ENCODE assay signal across 17 cellular contexts in genomic region chr11:35796542-35796941, GRCh38.
DNase-seq lines count a peak whose midpoint lies in the region; ATAC-seq, FAIRE-seq and TF ChIP-seq lines count a peak whose summit lies in the region.
"Had no signal": no experiment of that assay in that cellular context is flagged by ENCODE, and none has a peak within 500 bp of the region (broad histone marks: within the 10 kb centered on the region; RNA-seq: fewer than 3 reads in every experiment).

No MANE protein-coding gene starts in this region.

- no peak for TF ChIP-seq RAD21 in SK-N-SH (IDR thresholded peaks at IDR 0.05; ENCODE audit: low read length)

- H3K4me1 ChIP-seq in SK-N-SH (ENCODE audit: control insufficient read depth in 1 of 2, insufficient read depth in 2 of 2, low read depth in 1 of 2, low read length in 1 of 2), result peaks cover 6 to 45% of the 10 kb centered on the region in 2 experiments
- H3K4me1 ChIP-seq in skeletal muscle satellite cell (ENCODE audit: control insufficient read depth, insufficient read depth, low read length), result peaks cover 44% of the 10 kb centered on the region
- H3K4me1 ChIP-seq: colonic mucosa, testis had no signal

- H3K27me3 ChIP-seq in SK-N-SH (ENCODE audit: insufficient read depth) (no peaks in the 10 kb centered on the region), skeletal muscle satellite cell (ENCODE audit: control insufficient read depth, insufficient read depth, low read length) (no peaks in the 10 kb centered on the region)
- H3K27me3 ChIP-seq: colonic mucosa, testis had no signal

- peak in 1 of 2 experiments; percentile 84; a peak in 2 of 4 replicates for TF ChIP-seq EP300 in SK-N-SH (IDR thresholded peaks at IDR 0.05; ENCODE audit: borderline replicate concordance in 1 of 2, low read depth in 1 of 2, low read length in 1 of 2)

- peaks cover 31% of the 10 kb centered on the region for H3K79me2 ChIP-seq in SK-N-SH (ENCODE audit: insufficient read depth)

- H2AFZ ChIP-seq in SK-N-SH (ENCODE audit: low read depth), result no peak overlapping the region
- H2AFZ ChIP-seq: parathyroid adenoma had no signal

- H3K4me2 ChIP-seq in SK-N-SH, result peak overlapping the region; percentile 42
- H3K4me2 ChIP-seq in skeletal muscle satellite cell (ENCODE audit: low read length), result peak overlapping the region; percentile 67

- CTCF ChIA-PET in SK-N-SH (lab: Yijun Ruan, JAX), result interaction anchor here (1.3 to 5.6 kb wide), 2 partner anchors 17 to 26 kb away, joined by 3 to 41 read pairs; no protein-coding TSS in a partner anchor

- H3K36me3 ChIP-seq in SK-N-SH (replicated peaks in 1 of 2; ENCODE audit: control insufficient read depth in 1 of 2, insufficient read depth in 2 of 2, low read length in 1 of 2), result peaks cover 0 to under 1% of the 10 kb centered on the region in 2 experiments
- no peaks in the 10 kb centered on the region for H3K36me3 ChIP-seq in skeletal muscle satellite cell (ENCODE audit: insufficient read depth, low read length)
- H3K36me3 ChIP-seq: colonic mucosa had no signal

- POLR2A ChIA-PET in SK-N-SH (lab: Yijun Ruan, JAX), result no interaction called here

- no peaks in the 10 kb centered on the region for H3K9me3 ChIP-seq in SK-N-SH
- no peaks in the 10 kb centered on the region for H3K9me3 ChIP-seq in skeletal muscle satellite cell (replicated peaks; ENCODE audit: low read length)
- H3K9me3 ChIP-seq: colonic mucosa, testis had no signal

- peak overlapping the region in 1 of 2 experiments; percentile 81; a peak in 2 of 4 replicates for H3K27ac ChIP-seq in SK-N-SH (ENCODE audit: low read depth in 2 of 2, low read length in 1 of 2)
- H3K27ac ChIP-seq: colonic mucosa, parathyroid adenoma, testis, WERI-Rb-1 had no signal

- H3F3A ChIP-seq in SK-N-SH (replicated peaks; ENCODE audit: insufficient read depth), result peaks cover 36% of the 10 kb centered on the region

- no peak for ATAC-seq in HG02884 (IDR thresholded peaks at IDR 0.05; ENCODE audit: unreplicated experiment)

- H3K4me3 ChIP-seq in SK-N-SH (ENCODE audit: low read depth in 2 of 2, low read length in 1 of 2) (no peak overlapping the region), fibroblast of pulmonary artery (replicated peaks; ENCODE audit: low read depth, low read length) (no peak overlapping the region), skeletal muscle satellite cell (ENCODE audit: low read length) (peak overlapping the region; percentile 18)
- H3K4me3 ChIP-seq: colonic mucosa, testis had no signal

- H3K9ac ChIP-seq in SK-N-SH (peak overlapping the region; percentile 15; the same call in 1 of the 2 replicates), skeletal muscle satellite cell (ENCODE audit: low read depth, low read length) (no peak overlapping the region)
- H3K9ac ChIP-seq: parathyroid adenoma had no signal

- no peak for TF ChIP-seq CTCF in SK-N-SH (IDR thresholded peaks at IDR 0.05)
- no peak for TF ChIP-seq CTCF in fibroblast of pulmonary artery (IDR thresholded peaks at IDR 0.05; ENCODE audit: low read length, missing control alignments)

- WGBS in SK-N-SH (ENCODE audit: low lambda C conversion rate), result 2% methylated on average over 2 of the region's 2 CpGs

- DNase-seq in HT1080 (ENCODE audit: low read depth), result peak; percentile 92
- DNase-seq in SK-N-SH, result no peak
- peak; percentile 39 for DNase-seq in fibroblast of pulmonary artery (ENCODE audit: low read depth)
- DNase-seq in OCI-M1 (lab: John Stamatoyannopoulos, UW), result no peak
- no peak for DNase-seq in MV-4-11 (lab: John Stamatoyannopoulos, UW)
- DNase-seq in frontal cortex (ENCODE audit: low spot score in 2 of 2), result no peak
- DNase-seq: activated CD8-positive, alpha-beta memory T cell treated with anti-CD3 and anti-CD28 coated beads, Interleukin-2, amount 50 U/mL, for 4 hours; colonic mucosa; NCI-H1436; NCI-H524 treated with DMSO at 0.1 percent for 48 hours; SHP77 treated with DMSO at 0.1 percent for 48 hours; stimulated activated CD4-positive, alpha-beta T cell treated with anti-CD3 and anti-CD28 coated beads, Interleukin-15, amount 100 ng/mL, for 24 hours; testis; WERI-Rb-1 had no signal

- FAIRE-seq in frontal cortex (lab: Jason Lieb, UNC), result no peak

- H4K20me1 ChIP-seq in SK-N-SH (ENCODE audit: insufficient read depth), result no peaks in the 10 kb centered on the region

- H3K9me2 ChIP-seq in SK-N-SH, result no peaks in the 10 kb centered on the region

TF ChIP-seq in SK-N-SH, 30 proteins besides CTCF, POLR2A, EP300 and RAD21 (continues in another document):
- no peak; the same call in none of the 2 replicates for TF ChIP-seq PBX3 (IDR thresholded peaks at IDR 0.05)
- 0 out of 2 replicates have a peak, but pooled peaks have one; percentile 41 for TF ChIP-seq ZBTB33 (IDR thresholded peaks at IDR 0.05; ENCODE audit: borderline replicate concordance, low read depth)
- TF ChIP-seq MXI1 (IDR thresholded peaks at IDR 0.05; ENCODE audit: low read depth, low read length), result no peak
- TF ChIP-seq REST (IDR thresholded peaks at IDR 0.05; ENCODE audit: low read depth, low read length), result no peak
- no peak for TF ChIP-seq ELF1 (IDR thresholded peaks at IDR 0.05)
- no peak for TF ChIP-seq SIN3A (IDR thresholded peaks at IDR 0.05; ENCODE audit: borderline replicate concordance, low read depth, low read length)
- TF ChIP-seq FOSL2 (IDR thresholded peaks at IDR 0.05; ENCODE audit: borderline replicate concordance, low read depth), result peak; percentile 63; the same call in 1 of the 2 replicates
- no peak for TF ChIP-seq CHD2 (IDR thresholded peaks at IDR 0.05; ENCODE audit: low read length, partially characterized antibody)
- TF ChIP-seq GABPA (IDR thresholded peaks at IDR 0.05; ENCODE audit: low read depth), result no peak
- peak; percentile 88; the same call in 1 of the 2 replicates for TF ChIP-seq RXRA (IDR thresholded peaks at IDR 0.05; ENCODE audit: borderline replicate concordance, low read depth)
- TF ChIP-seq POLR2AphosphoS5 (IDR thresholded peaks at IDR 0.05; ENCODE audit: low read depth, low read length), result no peak; the same call in 1 of the 2 replicates
- no peak for TF ChIP-seq IRF3 (IDR thresholded peaks at IDR 0.05; ENCODE audit: low read depth, low read length)
- peak; percentile 80 for TF ChIP-seq NFIC (IDR thresholded peaks at IDR 0.05; ENCODE audit: borderline replicate concordance)

Comparison
In these comparisons a context has a peak if more than half of its experiments do, and no peak if none do; other contexts are left out.
1. DNase-seq: peak in HT1080 (single experiment) and fibroblast of pulmonary artery (single experiment); none in SK-N-SH (single experiment), OCI-M1 (single experiment), MV-4-11 (single experiment) and frontal cortex (0 of 2).